20 cellular contexts compared by ENCODE assay signal in genomic region chr6:132932566-132932965, GRCh38.
DNase-seq lines count a peak whose midpoint lies in the region; ATAC-seq, FAIRE-seq and TF ChIP-seq lines count a peak whose summit lies in the region.
"Had no signal": no experiment of that assay in that cellular context is flagged by ENCODE, and none has a peak within 500 bp of the region (broad histone marks: within the 10 kb centered on the region; RNA-seq: fewer than 3 reads in every experiment).

No MANE protein-coding gene starts in this region.

- H3K4me3 Mint-ChIP-seq in astrocyte (ENCODE audit: unreplicated experiment): no peak overlapping the region
- no peak overlapping the region for H3K4me3 Mint-ChIP-seq in activated T-cell treated with anti-CD3 and anti-CD28 coated beads, Interleukin-2, amount 50 U/mL, for 72 hours
- H3K4me3 Mint-ChIP-seq: activated CD8-positive, alpha-beta T cell treated with anti-CD3 and anti-CD28 coated beads, Interleukin-2, amount 10 ng/mL, durations not matched to agents 7 days and 5 days; activated T-cell treated with anti-CD3 and anti-CD28 coated beads, Interleukin-2, amount 50 U/mL, for 24 hours; B cell; natural killer cell treated with Interleukin-12 subunit alpha and Interleukin-12 subunit beta and Interleukin-15 and Interleukin-18, amount 100 ng/mL, for 72 hours had no signal

- no peaks in the 10 kb centered on the region for H3K9me3 Mint-ChIP-seq in astrocyte (ENCODE audit: unreplicated experiment)
- H3K9me3 Mint-ChIP-seq in activated T-cell treated with anti-CD3 and anti-CD28 coated beads, Interleukin-2, amount 50 U/mL, for 72 hours: no peaks in the 10 kb centered on the region
- H3K9me3 Mint-ChIP-seq: activated T-cell treated with anti-CD3 and anti-CD28 coated beads, Interleukin-2, amount 50 U/mL, for 24 hours; natural killer cell treated with Interleukin-12 subunit alpha and Interleukin-12 subunit beta and Interleukin-15 and Interleukin-18, amount 100 ng/mL, for 72 hours had no signal

- H2AFZ ChIP-seq in astrocyte (ENCODE audit: low read depth, low read length) (peak overlapping the region; percentile 67), neuron (ENCODE audit: low read depth, low read length) (peak overlapping the region; percentile 54)

- H3K36me3 ChIP-seq in astrocyte (ENCODE audit: insufficient read depth, low read length) (no peaks in the 10 kb centered on the region), neuron (ENCODE audit: insufficient read depth, low read length) (no peaks in the 10 kb centered on the region)
- H3K36me3 ChIP-seq: left ventricle myocardium inferior had no signal

- H3K27me3 ChIP-seq in astrocyte (ENCODE audit: insufficient read depth, low read length): no peaks in the 10 kb centered on the region
- H3K27me3 ChIP-seq in neuron (ENCODE audit: insufficient read depth, low read length): no peaks in the 10 kb centered on the region

- H3K4me3 ChIP-seq in astrocyte (ENCODE audit: insufficient read depth, low read depth, low read length) (peak overlapping the region; percentile 21), neuron (ENCODE audit: low read length) (peak overlapping the region; percentile 15)
- H3K4me3 ChIP-seq: left ventricle myocardium inferior had no signal

- H3K4me1 ChIP-seq in astrocyte (ENCODE audit: insufficient read depth, low read length) (peaks cover 18% of the 10 kb centered on the region), neuron (ENCODE audit: insufficient read depth, low read length) (peaks cover 37% of the 10 kb centered on the region)
- H3K4me1 ChIP-seq: left ventricle myocardium inferior had no signal

- H4K20me1 ChIP-seq in astrocyte (ENCODE audit: insufficient read depth, low read length): no peaks in the 10 kb centered on the region

- no peak for TF ChIP-seq POLR2A in GM12891 (IDR thresholded peaks at IDR 0.05; ENCODE audit: low read depth, low read length)

- no peaks in the 10 kb centered on the region for H3K27me3 Mint-ChIP-seq in astrocyte (ENCODE audit: low read depth, unreplicated experiment)
- peaks cover 63% of the 10 kb centered on the region for H3K27me3 Mint-ChIP-seq in activated T-cell treated with anti-CD3 and anti-CD28 coated beads, Interleukin-2, amount 50 U/mL, for 72 hours (ENCODE audit: low read depth)

- peaks cover 33% of the 10 kb centered on the region for H3K4me1 Mint-ChIP-seq in astrocyte (ENCODE audit: low read depth, unreplicated experiment)
- H3K4me1 Mint-ChIP-seq in activated T-cell treated with anti-CD3 and anti-CD28 coated beads, Interleukin-2, amount 50 U/mL, for 72 hours (ENCODE audit: low read depth): no peaks in the 10 kb centered on the region
- H3K4me1 Mint-ChIP-seq: B cell had no signal

- no peaks in the 10 kb centered on the region for H3K36me3 Mint-ChIP-seq in astrocyte (ENCODE audit: low read depth, unreplicated experiment)
- H3K36me3 Mint-ChIP-seq in activated T-cell treated with anti-CD3 and anti-CD28 coated beads, Interleukin-2, amount 50 U/mL, for 72 hours (ENCODE audit: insufficient read depth in 2 of 2): no peaks in the 10 kb centered on the region
- H3K36me3 Mint-ChIP-seq: natural killer cell treated with Interleukin-12 subunit alpha and Interleukin-12 subunit beta and Interleukin-15 and Interleukin-18, amount 100 ng/mL, for 72 hours had no signal

- DNase-seq in NCI-H2107 treated with DMSO at 0.1 percent for 48 hours (lab: John Stamatoyannopoulos, UW; ENCODE audit: unreplicated experiment) (peak; percentile 39), NCI-H2107 (lab: John Stamatoyannopoulos, UW) (no peak), astrocyte (ENCODE audit: low read depth) (no peak), GM12891 (ENCODE audit: insufficient read length, low spot score) (no peak)
- no peak for DNase-seq in activated CD8-positive, alpha-beta memory T cell treated with anti-CD3 and anti-CD28 coated beads for 24 hours
- DNase-seq in activated T-cell treated with anti-CD3 and anti-CD28 coated beads, Interleukin-2, amount 50 U/mL, for 72 hours: no peak
- DNase-seq: 8988T; activated CD8-positive, alpha-beta T cell treated with anti-CD3 and anti-CD28 coated beads, Interleukin-2, amount 10 ng/mL, durations not matched to agents 7 days and 5 days; activated naive CD4-positive, alpha-beta T cell treated with Interleukin-2 at 50 U/mL for 16 hours; activated T-cell treated with anti-CD3 and anti-CD28 coated beads, Interleukin-2, amount 50 U/mL, for 24 hours; COR-L47; left ventricle myocardium inferior; NCI-H774; stimulated activated CD4-positive, alpha-beta T cell treated with anti-CD3 and anti-CD28 coated beads, Interleukin-4, amount 100 ng/mL, for 4 hours; stimulated activated naive CD8-positive, alpha-beta T cell treated with anti-CD3 and anti-CD28 coated beads, Interleukin-15, Interleukin-2, amounts not matched to agents 100 U/mL and 50 U/mL, for 24 hours had no signal

- peak overlapping the region; percentile 72 for H3K4me2 ChIP-seq in astrocyte (ENCODE audit: low read length)

- no peak for FAIRE-seq in astrocyte (lab: Jason Lieb, UNC)
- no peak for FAIRE-seq in GM12891 (lab: Jason Lieb, UNC)

- peak overlapping the region; percentile 39 for H3K9ac ChIP-seq in astrocyte (ENCODE audit: low read length)

- TF ChIP-seq CTCF in astrocyte (IDR thresholded peaks at IDR 0.05; ENCODE audit: insufficient read depth, low read depth, low read length): no peak

- H3K27ac Mint-ChIP-seq in astrocyte (ENCODE audit: unreplicated experiment): peak overlapping the region; percentile 59
- no peak overlapping the region for H3K27ac Mint-ChIP-seq in activated T-cell treated with anti-CD3 and anti-CD28 coated beads, Interleukin-2, amount 50 U/mL, for 72 hours
- H3K27ac Mint-ChIP-seq: activated CD8-positive, alpha-beta T cell treated with anti-CD3 and anti-CD28 coated beads, Interleukin-2, amount 10 ng/mL, durations not matched to agents 7 days and 5 days; activated T-cell treated with anti-CD3 and anti-CD28 coated beads, Interleukin-2, amount 50 U/mL, for 24 hours; B cell; natural killer cell treated with Interleukin-12 subunit alpha and Interleukin-12 subunit beta and Interleukin-15 and Interleukin-18, amount 100 ng/mL, for 72 hours had no signal

- peak overlapping the region; percentile 23 for H3K27ac ChIP-seq in astrocyte (ENCODE audit: low read depth, low read length)
- H3K27ac ChIP-seq: epithelial cell of prostate, left ventricle myocardium inferior had no signal

- H3K79me2 ChIP-seq in astrocyte (ENCODE audit: insufficient read depth, low read length): no peaks in the 10 kb centered on the region

- H3K9me3 ChIP-seq in astrocyte (ENCODE audit: insufficient read depth, low read depth, low read length) (no peaks in the 10 kb centered on the region), neuron (ENCODE audit: low read length) (no peaks in the 10 kb centered on the region)
- H3K9me3 ChIP-seq: left ventricle myocardium inferior had no signal

- no peak for ATAC-seq in activated T-cell treated with anti-CD3 and anti-CD28 coated beads, Interleukin-2, amount 50 U/mL, for 72 hours (replicated peaks in 1 of 2)
- no peak for ATAC-seq in HG03175 (IDR thresholded peaks at IDR 0.05; ENCODE audit: unreplicated experiment)
- ATAC-seq: activated CD8-positive, alpha-beta T cell treated with anti-CD3 and anti-CD28 coated beads, Interleukin-2, amount 10 ng/mL, durations not matched to agents 7 days and 5 days; natural killer cell treated with Interleukin-12 subunit alpha and Interleukin-12 subunit beta and Interleukin-15 and Interleukin-18, amount 100 ng/mL, for 72 hours; stimulated activated naive CD8-positive, alpha-beta T cell treated with anti-CD3 and anti-CD28 coated beads, Interleukin-15, Interleukin-2, amounts not matched to agents 100 U/mL and 50 U/mL, for 24 hours had no signal

TF ChIP-seq in GM12891, 5 proteins besides CTCF, POLR2A, EP300 and RAD21:
- no peak for TF ChIP-seq TAF1 (IDR thresholded peaks at IDR 0.05; ENCODE audit: low read depth, low read length)
